In genomic region chr5:2151301-2151888, GRCh38 we compare ENCODE assay signal across 7 cellular contexts.
A peak's percentile ranks its signal among the peaks of the same experiment; 100 is the strongest.
DNase-seq lines count a peak whose midpoint lies in the region; FAIRE-seq and TF ChIP-seq lines count a peak whose summit lies in the region.
"Not testable (repeated sequence)": the region's sequence is repeated elsewhere in the genome, so short reads cannot be mapped to it uniquely, and the experiment has no call there.

No MANE protein-coding gene starts in this region.

- 0 out of 7 replicates have a peak overlapping the region, but pooled peaks of 1 of the 3 experiments have one; percentile 83 for H3K27ac Mint-ChIP-seq in H9

- H2BK120ac ChIP-seq in H9 (ENCODE audit: low read depth, low read length, poor library complexity, severe bottlenecking) = not testable (repeated sequence)

- DNase-seq in D721Med (ENCODE audit: insufficient read length, low spot score); bronchial epithelial cell (ENCODE audit: low read depth); left ventricle myocardium inferior; osteoblast (ENCODE audit: insufficient read length, low spot score, missing footprints): not testable (repeated sequence)
- DNase-seq in H9 (peak; percentile 66), NCI-H748 (lab: John Stamatoyannopoulos, UW; ENCODE audit: unreplicated experiment) (peak; percentile 64)

- H3K23ac ChIP-seq in H9 (ENCODE audit: insufficient read length, low read depth, low read length) = not testable (repeated sequence)

- H3K79me1 ChIP-seq in H9 (ENCODE audit: insufficient read depth, low read depth, low read length, poor library complexity, severe bottlenecking) = not testable (repeated sequence)

- H3K9me3 Mint-ChIP-seq in H9 = not testable (repeated sequence)

- not testable (repeated sequence) for H3T11ph ChIP-seq in H9 (ENCODE audit: low read length)

- H2AFZ ChIP-seq in H9 (ENCODE audit: low read length); osteoblast (ENCODE audit: low read length): not testable (repeated sequence)

- not testable (repeated sequence) for H3K79me2 ChIP-seq in H9 (ENCODE audit: insufficient read depth, low read length); osteoblast (ENCODE audit: insufficient read depth, low read length)

- not testable (repeated sequence) for H3K23me2 ChIP-seq in H9 (ENCODE audit: insufficient read length, low read depth, low read length, poor library complexity, severe bottlenecking)

- not testable (repeated sequence) for H3K18ac ChIP-seq in H9 (ENCODE audit: insufficient read length, low read depth, low read length)

- not testable (repeated sequence) for H3K4me3 Mint-ChIP-seq in H9

- H3K27me3 ChIP-seq in H9 (ENCODE audit: insufficient read depth, low read length); bronchial epithelial cell (ENCODE audit: control insufficient read depth, insufficient read depth, low read length); osteoblast (ENCODE audit: insufficient read depth, low read length): not testable (repeated sequence)
- H3K27me3 ChIP-seq in left ventricle myocardium inferior (ENCODE audit: low read depth) = peaks cover 22% of the 10 kb centered on the region

- TF ChIP-seq CTCF in D721Med (IDR thresholded peaks at IDR 0.05; ENCODE audit: insufficient read depth, missing control alignments) = peak; percentile 29
- peak; percentile 96 for TF ChIP-seq CTCF in H9 (conservative IDR thresholded peaks at IDR 0.05)
- peak; percentile 47 for TF ChIP-seq CTCF in WI38 (IDR thresholded peaks at IDR 0.05; ENCODE audit: low read depth, low read length)
- peak; percentile 11 for TF ChIP-seq CTCF in bronchial epithelial cell (IDR thresholded peaks at IDR 0.05; ENCODE audit: insufficient read depth, low read length, severe bottlenecking)
- TF ChIP-seq CTCF in left ventricle myocardium inferior (IDR thresholded peaks at IDR 0.05; ENCODE audit: borderline replicate concordance) = peak; percentile 72
- TF ChIP-seq CTCF in osteoblast (IDR thresholded peaks at IDR 0.05; ENCODE audit: extremely low read depth, low read depth, low read length) = peak; percentile 42

- H4K91ac ChIP-seq in H9 (ENCODE audit: insufficient read length, low read depth, low read length) = not testable (repeated sequence)

- H3K14ac ChIP-seq in H9 (ENCODE audit: insufficient read depth, low read length) = not testable (repeated sequence)

- H3K56ac ChIP-seq in H9 (ENCODE audit: insufficient read length, low read depth, low read length) = not testable (repeated sequence)

- H3K36me3 Mint-ChIP-seq in H9 (ENCODE audit: insufficient read depth in 1 of 3, low read depth in 3 of 3) = not testable (repeated sequence)

- not testable (repeated sequence) for H3K4me3 ChIP-seq in WI38 (ENCODE audit: low read depth, low read length); bronchial epithelial cell (ENCODE audit: low read depth, low read length); left ventricle myocardium inferior; osteoblast (ENCODE audit: insufficient read depth, low read length)

- intact Hi-C loops in left ventricle myocardium inferior (cut with micrococcal nuclease) = not testable (repeated sequence)

- H3K4me1 ChIP-seq in H9 (ENCODE audit: insufficient read depth, low read length); left ventricle myocardium inferior; osteoblast (ENCODE audit: insufficient read depth, low read length): not testable (repeated sequence)

- H2AK5ac ChIP-seq in H9 (ENCODE audit: insufficient read length, low read length) = not testable (repeated sequence)

- H3K36me3 ChIP-seq in bronchial epithelial cell (ENCODE audit: control insufficient read depth, insufficient read depth, low read length); left ventricle myocardium inferior; osteoblast (ENCODE audit: insufficient read depth, low read length): not testable (repeated sequence)

- H3K4ac ChIP-seq in H9 (ENCODE audit: low read depth, low read length) = not testable (repeated sequence)

- H2BK20ac ChIP-seq in H9 (ENCODE audit: low read depth, low read length, poor library complexity, severe bottlenecking) = not testable (repeated sequence)

- not testable (repeated sequence) for H4K20me1 ChIP-seq in H9 (ENCODE audit: control insufficient read depth, insufficient read depth, insufficient read length); osteoblast (ENCODE audit: insufficient read depth, low read length)

- not testable (repeated sequence) for H2BK15ac ChIP-seq in H9 (ENCODE audit: low read depth, low read length)

- H3K4me2 ChIP-seq in H9 (ENCODE audit: insufficient read depth, insufficient read length, low read length); osteoblast (ENCODE audit: insufficient read depth, low read length): not testable (repeated sequence)

- H2BK5ac ChIP-seq in H9 (ENCODE audit: insufficient read length, low read length) = not testable (repeated sequence)

- H3K27ac ChIP-seq in H9 (ENCODE audit: insufficient read length, low read depth, low read length); left ventricle myocardium inferior (replicated peaks); osteoblast (ENCODE audit: low read depth, low read length): not testable (repeated sequence)

- not testable (repeated sequence) for H2BK12ac ChIP-seq in H9 (ENCODE audit: insufficient read length, low read depth, low read length)

- no CpG with 5 or more reads among the region's 8 CpGs for WGBS in H9 (ENCODE audit: extremely low coverage, insufficient read length, low lambda C conversion rate)

- H3K9ac ChIP-seq in H9 (ENCODE audit: extremely low read depth, insufficient read length, low read length) = not testable (repeated sequence)

- H3K27me3 Mint-ChIP-seq in H9 (ENCODE audit: low read depth) = peaks cover 20% of the 10 kb centered on the region

- H3K9me3 ChIP-seq in H9 (ENCODE audit: control insufficient read depth, low read depth, low read length); left ventricle myocardium inferior (replicated peaks); osteoblast (ENCODE audit: low read depth, low read length): not testable (repeated sequence)

- H4K5ac ChIP-seq in H9 (ENCODE audit: insufficient read length, low read depth, low read length) = not testable (repeated sequence)

- not testable (repeated sequence) for FAIRE-seq in D721Med (lab: Jason Lieb, UNC); bronchial epithelial cell (lab: Jason Lieb, UNC)

- peaks cover 9 to 19% of the 10 kb centered on the region in 2 experiments for H3K4me1 Mint-ChIP-seq in H9

- not testable (repeated sequence) for H4K8ac ChIP-seq in H9 (replicated peaks; ENCODE audit: insufficient read length, low read depth, low read length)

Comparison
In these comparisons a context has a peak if more than half of its experiments do, and no peak if none do; other contexts are left out.
1. CTCF ChIP-seq: peak in every context shown above with its lines; median percentile 96 in H9; 72 in left ventricle myocardium inferior; 47 in WI38; 42 in osteoblast; 29 in D721Med; 11 in bronchial epithelial cell.